Comparison of ENCODE assay signal across 18 cellular contexts in genomic region chr10:111392159-111392558, GRCh38.
"Had no signal": no experiment of that assay in that cellular context is flagged by ENCODE, and none has a peak within 500 bp of the region (broad histone marks: within the 10 kb centered on the region; RNA-seq: fewer than 3 reads in every experiment).

No MANE protein-coding gene starts in this region.

- H3K27me3 ChIP-seq: ascending aorta, right lobe of liver had no signal

- DNase-seq: activated CD4-positive, alpha-beta memory T cell treated with anti-CD3 and anti-CD28 coated beads for 36 hours; activated gamma-delta T cell treated with Interleukin-2 at 50 U/mL for 16 hours; activated naive CD8-positive, alpha-beta T cell treated with anti-CD3 and anti-CD28 coated beads, Interleukin-2, amount 10 ng/mL, durations not matched to agents 7 days and 5 days; activated T-cell treated with anti-CD3 and anti-CD28 coated beads, Interleukin-2, amount 50 U/mL, for 48 hours; effector CD4-positive, alpha-beta T cell; left cardiac atrium; naive thymus-derived CD8-positive, alpha-beta T cell; nucleus accumbens; right lobe of liver; stimulated activated CD4-positive, alpha-beta T cell treated with anti-CD3 and anti-CD28 coated beads, Interleukin-2, amount 100 ng/mL, for 48 hours; stimulated activated CD8-positive, alpha-beta memory T cell treated with anti-CD3 and anti-CD28 coated beads, Interleukin-4, amount 100 ng/mL, for 48 hours; SW 1271 had no signal

- FAIRE-seq: endothelial cell of umbilical vein had no signal

- ATAC-seq: naive thymus-derived CD8-positive, alpha-beta T cell; right lobe of liver had no signal

- H3K4me3 ChIP-seq: ascending aorta, coronary artery, lung, prostate gland, right lobe of liver, thoracic aorta had no signal

- H3K4me1 ChIP-seq: prostate gland, right lobe of liver had no signal

- H3K36me3 ChIP-seq: ascending aorta, prostate gland, right lobe of liver, thoracic aorta had no signal

- H3K27ac ChIP-seq: ascending aorta, prostate gland, right lobe of liver, thoracic aorta had no signal

- H3K9me3 ChIP-seq: ascending aorta, prostate gland, right lobe of liver, thoracic aorta had no signal
